8 cellular contexts compared by ENCODE assay signal in the genomic region with DNA sequence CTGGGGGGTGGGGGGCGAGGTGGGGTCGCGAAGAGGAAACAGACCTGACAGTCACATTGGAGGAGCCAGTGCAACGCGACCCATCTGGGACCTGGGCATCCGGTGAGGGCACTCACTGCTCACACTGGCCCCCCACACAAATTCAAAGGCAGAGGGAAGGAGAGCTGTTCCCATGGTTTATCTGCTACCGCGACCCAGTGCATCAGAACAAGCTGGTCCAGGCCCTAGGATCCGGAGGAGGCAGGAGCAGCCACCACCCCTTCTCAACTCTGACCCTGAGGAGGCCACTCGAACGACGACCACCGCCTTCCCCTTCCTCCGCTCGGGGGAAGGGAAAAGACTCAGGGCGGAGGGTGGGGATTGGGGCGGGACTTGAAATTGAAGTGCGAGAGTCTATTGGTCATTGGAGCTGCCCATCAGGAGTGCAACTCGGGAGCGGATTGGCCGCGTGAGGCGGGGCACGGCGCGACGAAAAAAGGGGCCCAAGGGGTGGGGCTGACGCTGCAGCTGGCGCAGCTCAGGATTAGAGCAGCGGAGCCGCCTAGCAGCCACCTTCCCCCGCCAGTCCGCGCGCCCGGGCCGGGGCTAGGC. TPM values are rescaled to one million over a fixed set of nuclear protein-coding genes. Genes with fewer than 3 reads are reported as not detected.
DNase-seq lines count a peak whose midpoint lies in the region; ATAC-seq, FAIRE-seq and TF ChIP-seq lines count a peak whose summit lies in the region.

A gene (plus strand): TSS at position 526 of the 591 bp plus-strand sequence. CDS start 155 bp downstream, outside the sequence.

- in situ Hi-C loops in HepG2 (cut with HindIII; ENCODE audit: extremely low pct_ligation_motif_present, low pct_unique_long_range_greater_than_20kb): no loop called here

- H3K9me3 Mint-ChIP-seq in activated CD4-positive, alpha-beta T cell treated with anti-CD3 and anti-CD28 coated beads, Interleukin-2, amount 10 ng/mL, durations not matched to agents 7 days and 5 days: no peaks in the 10 kb centered on the region

- no peaks in the 10 kb centered on the region for H3K36me3 ChIP-seq in HepG2 (replicated peaks in 1 of 2; ENCODE audit: control insufficient read depth in 1 of 2, insufficient read depth in 2 of 2, low read length in 2 of 2)

- ATAC-seq in GM18907 (IDR thresholded peaks at IDR 0.05; ENCODE audit: unreplicated experiment) (peak; percentile 93), HG03135 (IDR thresholded peaks at IDR 0.05; ENCODE audit: unreplicated experiment) (peak; percentile 89), HepG2 (peak; percentile 88)

- POLR2A ChIA-PET in activated CD4-positive, alpha-beta T cell treated with anti-CD3 and anti-CD28 coated beads, Interleukin-2, amount 10 ng/mL, durations not matched to agents 7 days and 5 days (lab: Charles Lee): interaction anchor here (0.5 kb wide), 1 partner anchor 408 kb away, joined by 5 read pairs; no protein-coding TSS in a partner anchor
- POLR2A ChIA-PET in HepG2 (lab: Yijun Ruan, JAX): interaction anchor here (0.9 kb wide), 1 partner anchor 99 kb away, joined by 3 read pairs; no protein-coding TSS in a partner anchor

- H3K27me3 Mint-ChIP-seq in activated CD4-positive, alpha-beta T cell treated with anti-CD3 and anti-CD28 coated beads, Interleukin-2, amount 10 ng/mL, durations not matched to agents 7 days and 5 days: peaks cover 79% of the 10 kb centered on the region

- H3K27ac ChIP-seq in dorsolateral prefrontal cortex: peak within 1 kb of the TSS in 53 of 59 donors; percentile 9 to 92 (median 74)
- no peak within 1 kb of the TSS for H3K27ac ChIP-seq in HepG2 (ENCODE audit: extremely low read length, insufficient read depth, low read length)

- H3K27me3 ChIP-seq in dorsolateral prefrontal cortex: peaks cover 0 to 75% (median 42%) of the 10 kb centered on the region in 45 donors
- H3K27me3 ChIP-seq in HepG2 (ENCODE audit: control insufficient read depth in 1 of 2, insufficient read depth in 2 of 2, low read length in 2 of 2): peaks cover 11 to 79% of the 10 kb centered on the region in 2 experiments

- peak within 1 kb of the TSS; percentile 79 for H3K4me2 ChIP-seq in HepG2 (ENCODE audit: low read depth, low read length)

- H3K4me3 ChIP-seq in dorsolateral prefrontal cortex (peak within 1 kb of the TSS; percentile 34 to 78 (median 62)), HepG2 (replicated peaks in 1 of 3; ENCODE audit: insufficient read depth in 1 of 3, low read depth in 2 of 3, low read length in 3 of 3) (peak within 1 kb of the TSS; percentile 39 to 67 (median 43); a peak in 5 of 6 replicates)

- TF ChIP-seq EP300 in HepG2 (IDR thresholded peaks at IDR 0.05; ENCODE audit: low read depth in 2 of 2, low read length in 2 of 2) (no peak), HepG2 (CRISPR knock-in tag; IDR thresholded peaks at IDR 0.05; ENCODE audit: borderline replicate concordance) (no peak)

- peak; percentile 46 for DNase-seq in AG09319 (ENCODE audit: extremely low read depth, low read depth)
- peak; percentile 92 for DNase-seq in NCI-H2196 treated with DMSO at 0.1 percent for 48 hours (lab: John Stamatoyannopoulos, UW; ENCODE audit: unreplicated experiment)
- peak; percentile 53 for DNase-seq in activated CD4-positive, alpha-beta T cell treated with anti-CD3 and anti-CD28 coated beads, Interleukin-2, amount 10 ng/mL, durations not matched to agents 7 days and 5 days
- DNase-seq in dorsolateral prefrontal cortex: peak; percentile 61 to 96 (median 90)
- DNase-seq in HepG2 (ENCODE audit: low spot score): peak; percentile 69
- DNase-seq in stimulated activated CD4-positive, alpha-beta T cell treated with anti-CD3 and anti-CD28 coated beads, TNF-alpha, amount 100 ng/mL, for 1 hour (ENCODE audit: low read depth in 3 of 3, low spot score in 1 of 3): peak in 2 of 3 donors; percentile 18 to 43

- CTCF ChIA-PET in activated CD4-positive, alpha-beta T cell treated with anti-CD3 and anti-CD28 coated beads, Interleukin-2, amount 10 ng/mL, durations not matched to agents 7 days and 5 days (lab: Charles Lee): interaction anchor here (0.9 to 1.7 kb wide), 3 partner anchors 17 to 82 kb away, joined by 3 to 6 read pairs (median 3); no protein-coding TSS in a partner anchor
- CTCF ChIA-PET in HepG2 (lab: Yijun Ruan, JAX; ENCODE audit: low intra/inter-chr PET ratio, low total read pairs): no interaction called here

- no peaks in the 10 kb centered on the region for H3K79me2 ChIP-seq in HepG2 (ENCODE audit: insufficient read depth, low read length)

- TF ChIP-seq CTCF in AG09319 (IDR thresholded peaks at IDR 0.05; ENCODE audit: low read depth, low read length) (no peak), dorsolateral prefrontal cortex (IDR thresholded peaks at IDR 0.05 in 54 of 56, conservative IDR thresholded peaks at IDR 0.05 in 2 of 56; ENCODE audit: low read depth in 1 of 56, partially characterized antibody in 56 of 56) (no peak), HepG2 (CRISPR knock-in tag; IDR thresholded peaks at IDR 0.05) (no peak)

- H3K4me1 ChIP-seq in HepG2 (ENCODE audit: insufficient read depth, low read length): peaks cover 33% of the 10 kb centered on the region

- H3K9ac ChIP-seq in HepG2 (ENCODE audit: insufficient read depth, low read depth, low read length): no peak within 1 kb of the TSS

- TF ChIP-seq POLR2A in HepG2 (IDR thresholded peaks at IDR 0.05; ENCODE audit: insufficient read depth in 1 of 2, low read depth in 2 of 2, low read length in 2 of 2): no peak

- H4K20me1 ChIP-seq in HepG2 (ENCODE audit: insufficient read depth, low read length): peaks cover 17% of the 10 kb centered on the region; the same call in 1 of the 2 replicates

- H3K4me3 Mint-ChIP-seq in activated CD4-positive, alpha-beta T cell treated with anti-CD3 and anti-CD28 coated beads, Interleukin-2, amount 10 ng/mL, durations not matched to agents 7 days and 5 days: no peak within 1 kb of the TSS

- H3K36me3 Mint-ChIP-seq in activated CD4-positive, alpha-beta T cell treated with anti-CD3 and anti-CD28 coated beads, Interleukin-2, amount 10 ng/mL, durations not matched to agents 7 days and 5 days (ENCODE audit: low read depth): peaks cover 3% of the 10 kb centered on the region

- intact Hi-C loops in dorsolateral prefrontal cortex (cut with DNase I) (no loop called here), HepG2 (cut with micrococcal nuclease; ENCODE audit: unreplicated experiment) (loop anchor here (10.0 kb wide), 1 partner anchor 94 kb away; no protein-coding TSS in a partner anchor)

- no peaks in the 10 kb centered on the region for H3K9me3 ChIP-seq in HepG2 (ENCODE audit: low read length)

- peaks cover 7% of the 10 kb centered on the region for H3K4me1 Mint-ChIP-seq in activated CD4-positive, alpha-beta T cell treated with anti-CD3 and anti-CD28 coated beads, Interleukin-2, amount 10 ng/mL, durations not matched to agents 7 days and 5 days

- no peak within 1 kb of the TSS for H3K27ac Mint-ChIP-seq in activated CD4-positive, alpha-beta T cell treated with anti-CD3 and anti-CD28 coated beads, Interleukin-2, amount 10 ng/mL, durations not matched to agents 7 days and 5 days

- FAIRE-seq in HepG2 (lab: Jason Lieb, UNC): peak; percentile 65

- H2AFZ ChIP-seq in HepG2 (ENCODE audit: low read length): no peak within 1 kb of the TSS

- BruUV-seq in HepG2 (replicated peaks; lab: Mats Ljungman, UMichigan): no TSS peak

- no peak for TF ChIP-seq RAD21 in HepG2 (CRISPR knock-in tag; IDR thresholded peaks at IDR 0.05)

- WGBS in HepG2 (ENCODE audit: low lambda C conversion rate): 12% methylated on average over 28 of the region's 37 CpGs

TF ChIP-seq in HepG2, 621 proteins besides CTCF, POLR2A, EP300 and RAD21 (continues in another document):
- TF ChIP-seq SIX1 (CRISPR knock-in tag; IDR thresholded peaks at IDR 0.05; ENCODE audit: borderline replicate concordance): no peak
- no peak for TF ChIP-seq KMT2A (CRISPR knock-in tag; IDR thresholded peaks at IDR 0.05)
- TF ChIP-seq ZNF746 (CRISPR knock-in tag; IDR thresholded peaks at IDR 0.05): no peak
- TF ChIP-seq CHCHD3 (CRISPR knock-in tag; IDR thresholded peaks at IDR 0.05): no peak

RNA-seq across cellular contexts. Expression of the gene that starts here (rescaled TPM):
- total RNA-seq in activated CD4-positive, alpha-beta T cell treated with anti-CD3 and anti-CD28 coated beads, Interleukin-2, amount 10 ng/mL, durations not matched to agents 7 days and 5 days: not detected
- total RNA-seq in dorsolateral prefrontal cortex (10 to 100 TPM; 19.1 to 99.0 (median 62.6) TPM), HepG2 (2016; rRNA removed; fragmentation: Illumina TruSeq; extraction: Trizol) (not detected in 2 replicates)
- not detected in 2 replicates for total RNA-seq in HepG2 (2016; cell fraction: cytosol; rRNA removed; fragmentation: Illumina TruSeq; extraction: Trizol; ENCODE audit: low read depth)
- total RNA-seq in HepG2 (2016; cell fraction: insoluble cytoplasmic fraction; rRNA removed; fragmentation: Illumina TruSeq; extraction: Trizol): not detected in 2 replicates
- not detected in 2 replicates for total RNA-seq in HepG2 (2016; cell fraction: membrane; rRNA removed; fragmentation: Illumina TruSeq; extraction: Trizol)
- not detected in 2 replicates for total RNA-seq in HepG2 (2016; cell fraction: nucleus; rRNA removed; fragmentation: Illumina TruSeq; extraction: Trizol)
- not detected in 2 replicates for polyA plus RNA-seq in HepG2 (2011; rRNA removed)
- 0.03 and 0.04 TPM in 2 replicates for polyA plus RNA-seq in HepG2 (2011; cell fraction: cytosol; rRNA removed)
- not detected in 2 replicates for polyA plus RNA-seq in HepG2 (2011; cell fraction: nucleus; rRNA removed)
- not detected in 2 replicates for polyA plus RNA-seq in HepG2 (2012)
- polyA plus RNA-seq in HepG2 (2016; cell fraction: cytosol; fragmentation: Illumina TruSeq; extraction: Trizol; ENCODE audit: low read depth): not detected in 2 replicates
- polyA plus RNA-seq in HepG2 (2016; cell fraction: insoluble cytoplasmic fraction; fragmentation: Illumina TruSeq; extraction: Trizol; ENCODE audit: low read depth): not detected in 2 replicates
- 0.08 TPM in 1 of 2 replicates, not detected in the other for polyA plus RNA-seq in HepG2 (2016; cell fraction: membrane; fragmentation: Illumina TruSeq; extraction: Trizol; ENCODE audit: low read depth)
- polyA plus RNA-seq in HepG2 (2016; cell fraction: nucleus; fragmentation: Illumina TruSeq; extraction: Trizol; ENCODE audit: insufficient read depth, low read depth): not detected in 2 replicates
- 0.49 TPM in 1 of 2 replicates, not detected in the other for polyA minus RNA-seq in HepG2 (2011; rRNA and poly(A)+ RNA removed; ENCODE audit: low replicate concordance)
- polyA minus RNA-seq in HepG2 (2011; cell fraction: cytosol; rRNA and poly(A)+ RNA removed): not detected in 2 replicates
- not detected in 2 replicates for polyA minus RNA-seq in HepG2 (2011; cell fraction: nucleus; rRNA and poly(A)+ RNA removed)

Comparison
In these comparisons a context has a peak if more than half of its experiments do, and no peak if none do; other contexts are left out.
1. RNA of the gene that starts here (total RNA-seq): 19.1 to 99.0 TPM in dorsolateral prefrontal cortex; not detected in HepG2 and not detected in activated CD4-positive, alpha-beta T cell treated with anti-CD3 and anti-CD28 coated beads, Interleukin-2, amount 10 ng/mL, durations not matched to agents 7 days and 5 days; every median in the first group is over 10 times any median in the second.
2. Peak in DNase-seq in activated CD4-positive, alpha-beta T cell treated with anti-CD3 and anti-CD28 coated beads, Interleukin-2, amount 10 ng/mL, durations not matched to agents 7 days and 5 days; RNA of the gene not detected or under 1 TPM.
3. Peak in DNase-seq, ATAC-seq, H3K4me3 ChIP-seq and H3K4me2 ChIP-seq in HepG2; RNA of the gene not detected or under 1 TPM.
4. DNase-seq: peak in every context shown above with its lines; median percentile 92 in NCI-H2196 treated with DMSO at 0.1 percent for 48 hours; 90 in dorsolateral prefrontal cortex; 69 in HepG2; 53 in activated CD4-positive, alpha-beta T cell treated with anti-CD3 and anti-CD28 coated beads, Interleukin-2, amount 10 ng/mL, durations not matched to agents 7 days and 5 days; 46 in AG09319; 30 in stimulated activated CD4-positive, alpha-beta T cell treated with anti-CD3 and anti-CD28 coated beads, TNF-alpha, amount 100 ng/mL, for 1 hour.
5. Peak in every context shown above with its lines, with median percentiles within 50 percentile points of each other: ATAC-seq.